In the genomic region with DNA sequence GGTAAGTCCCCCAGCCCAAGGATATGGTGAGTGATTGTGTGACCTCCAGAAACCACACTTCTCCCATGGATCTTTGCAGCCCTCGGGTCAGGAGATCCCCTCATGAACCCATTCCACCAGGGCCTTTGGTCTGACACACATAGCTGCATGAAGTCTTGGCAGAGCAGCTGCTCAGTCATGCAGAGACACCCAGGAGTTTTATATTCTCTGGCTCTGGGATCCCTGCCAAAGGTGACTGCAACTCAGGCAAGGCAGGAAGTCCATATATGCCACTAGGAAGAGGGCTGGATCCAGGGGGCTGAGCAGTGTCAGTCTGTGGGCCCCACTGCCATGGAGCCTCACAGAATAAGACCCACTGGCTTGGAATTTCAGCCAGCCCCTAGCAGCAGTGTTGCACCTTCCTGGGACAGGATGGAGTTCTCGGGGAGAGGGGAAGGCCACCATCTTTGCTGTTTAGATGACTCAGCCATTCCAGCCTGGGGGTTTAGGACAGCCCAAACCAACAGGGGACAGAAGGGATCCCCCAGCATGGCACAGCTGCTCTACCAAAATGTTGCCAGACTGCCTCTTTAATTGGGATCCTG, we compare ENCODE assay signal across 11 cellular contexts.
DNase-seq lines count a peak whose midpoint lies in the region; ATAC-seq and TF ChIP-seq lines count a peak whose summit lies in the region.
"Had no signal": no experiment of that assay in that cellular context is flagged by ENCODE, and none has a peak within 500 bp of the region (broad histone marks: within the 10 kb centered on the region; RNA-seq: fewer than 3 reads in every experiment).

No MANE protein-coding gene starts in this region.

- H3K9me3 ChIP-seq in RWPE2 (ENCODE audit: severe bottlenecking) = peaks cover 2% of the 10 kb centered on the region

- TF ChIP-seq CTCF in RWPE2 (IDR thresholded peaks at IDR 0.05; ENCODE audit: poor library complexity, severe bottlenecking) = no peak

- ATAC-seq in RWPE2 (ENCODE audit: low read depth) (peak; percentile 29; the same call in 1 of the 3 replicates), HG03439 (IDR thresholded peaks at IDR 0.05; ENCODE audit: unreplicated experiment) (no peak)

- DNase-seq in AG20443 (ENCODE audit: low spot score) = peak; percentile 13
- no peak for DNase-seq in RWPE2 (ENCODE audit: low spot score)
- peak; percentile 51 for DNase-seq in iris pigment epithelial cell (ENCODE audit: low read depth)
- DNase-seq in NCI-H82 (lab: John Stamatoyannopoulos, UW) = no peak
- DNase-seq in NCI-H1436 treated with DMSO at 0.1 percent for 48 hours (lab: John Stamatoyannopoulos, UW) = no peak
- no peak for DNase-seq in NCI-H524 (lab: John Stamatoyannopoulos, UW)
- DNase-seq: activated CD4-positive, CD25-positive, alpha-beta regulatory T cell; activated effector memory CD4-positive, alpha-beta T cell treated with anti-CD3 and anti-CD28 coated beads, Interleukin-2, amount 50 U/mL, for 16 hours; effector memory CD4-positive, alpha-beta T cell had no signal

- H3K36me3 ChIP-seq in RWPE2 (ENCODE audit: low read depth) = no peaks in the 10 kb centered on the region

- no peak for TF ChIP-seq RAD21 in Ishikawa (IDR thresholded peaks at IDR 0.05; ENCODE audit: low read depth)

- peak; percentile 67; the same call in 1 of the 2 replicates for TF ChIP-seq EP300 in Ishikawa (IDR thresholded peaks at IDR 0.05; ENCODE audit: borderline replicate concordance)

- H3K4me3 ChIP-seq in RWPE2 (ENCODE audit: severe bottlenecking) = no peak overlapping the region

- H3K27me3 ChIP-seq in RWPE2 (ENCODE audit: insufficient read depth, poor library complexity, severe bottlenecking) = no peaks in the 10 kb centered on the region

- H3K27ac ChIP-seq in RWPE2 (ENCODE audit: poor library complexity, severe bottlenecking) = no peak overlapping the region

- H3K4me1 ChIP-seq in RWPE2 (ENCODE audit: insufficient read depth, poor library complexity, severe bottlenecking) = no peaks in the 10 kb centered on the region

TF ChIP-seq in Ishikawa, 13 proteins besides CTCF, POLR2A, EP300 and RAD21:
- TF ChIP-seq TAF1 (IDR thresholded peaks at IDR 0.05; ENCODE audit: low read depth) = no peak
- TF ChIP-seq TEAD4 (IDR thresholded peaks at IDR 0.05) = peak; percentile 79
- TF ChIP-seq TCF12 (IDR thresholded peaks at IDR 0.05; ENCODE audit: low read depth) = peak; percentile 73
- no peak for TF ChIP-seq FOXM1 (IDR thresholded peaks at IDR 0.05; ENCODE audit: borderline replicate concordance, low read depth)
- TF ChIP-seq NFIC (IDR thresholded peaks at IDR 0.05) = peak; percentile 96
- peak; percentile 27; the same call in 1 of the 2 replicates for TF ChIP-seq CEBPB (IDR thresholded peaks at IDR 0.05)
- TF ChIP-seq, protein P1, sequence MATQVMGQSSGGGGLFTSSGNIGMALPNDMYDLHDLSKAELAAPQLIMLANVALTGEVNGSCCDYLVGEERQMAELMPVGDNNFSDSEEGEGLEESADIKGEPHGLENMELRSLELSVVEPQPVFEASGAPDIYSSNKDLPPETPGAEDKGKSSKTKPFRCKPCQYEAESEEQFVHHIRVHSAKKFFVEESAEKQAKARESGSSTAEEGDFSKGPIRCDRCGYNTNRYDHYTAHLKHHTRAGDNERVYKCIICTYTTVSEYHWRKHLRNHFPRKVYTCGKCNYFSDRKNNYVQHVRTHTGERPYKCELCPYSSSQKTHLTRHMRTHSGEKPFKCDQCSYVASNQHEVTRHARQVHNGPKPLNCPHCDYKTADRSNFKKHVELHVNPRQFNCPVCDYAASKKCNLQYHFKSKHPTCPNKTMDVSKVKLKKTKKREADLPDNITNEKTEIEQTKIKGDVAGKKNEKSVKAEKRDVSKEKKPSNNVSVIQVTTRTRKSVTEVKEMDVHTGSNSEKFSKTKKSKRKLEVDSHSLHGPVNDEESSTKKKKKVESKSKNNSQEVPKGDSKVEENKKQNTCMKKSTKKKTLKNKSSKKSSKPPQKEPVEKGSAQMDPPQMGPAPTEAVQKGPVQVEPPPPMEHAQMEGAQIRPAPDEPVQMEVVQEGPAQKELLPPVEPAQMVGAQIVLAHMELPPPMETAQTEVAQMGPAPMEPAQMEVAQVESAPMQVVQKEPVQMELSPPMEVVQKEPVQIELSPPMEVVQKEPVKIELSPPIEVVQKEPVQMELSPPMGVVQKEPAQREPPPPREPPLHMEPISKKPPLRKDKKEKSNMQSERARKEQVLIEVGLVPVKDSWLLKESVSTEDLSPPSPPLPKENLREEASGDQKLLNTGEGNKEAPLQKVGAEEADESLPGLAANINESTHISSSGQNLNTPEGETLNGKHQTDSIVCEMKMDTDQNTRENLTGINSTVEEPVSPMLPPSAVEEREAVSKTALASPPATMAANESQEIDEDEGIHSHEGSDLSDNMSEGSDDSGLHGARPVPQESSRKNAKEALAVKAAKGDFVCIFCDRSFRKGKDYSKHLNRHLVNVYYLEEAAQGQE (IDR thresholded peaks at IDR 0.05; ENCODE audit: low read depth) = no peak
- no peak for TF ChIP-seq CREB1 (IDR thresholded peaks at IDR 0.05; ENCODE audit: low read depth)
- TF ChIP-seq, protein P2, sequence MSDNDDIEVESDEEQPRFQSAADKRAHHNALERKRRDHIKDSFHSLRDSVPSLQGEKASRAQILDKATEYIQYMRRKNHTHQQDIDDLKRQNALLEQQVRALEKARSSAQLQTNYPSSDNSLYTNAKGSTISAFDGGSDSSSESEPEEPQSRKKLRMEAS (IDR thresholded peaks at IDR 0.05) = peak; percentile 51
- TF ChIP-seq, protein P3, sequence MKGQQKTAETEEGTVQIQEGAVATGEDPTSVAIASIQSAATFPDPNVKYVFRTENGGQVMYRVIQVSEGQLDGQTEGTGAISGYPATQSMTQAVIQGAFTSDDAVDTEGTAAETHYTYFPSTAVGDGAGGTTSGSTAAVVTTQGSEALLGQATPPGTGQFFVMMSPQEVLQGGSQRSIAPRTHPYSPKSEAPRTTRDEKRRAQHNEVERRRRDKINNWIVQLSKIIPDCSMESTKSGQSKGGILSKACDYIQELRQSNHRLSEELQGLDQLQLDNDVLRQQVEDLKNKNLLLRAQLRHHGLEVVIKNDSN (IDR thresholded peaks at IDR 0.05) = no peak
- no peak for TF ChIP-seq EGR1 (IDR thresholded peaks at IDR 0.05)
- no peak; the same call in 1 of the 2 replicates for TF ChIP-seq ZBTB7A (IDR thresholded peaks at IDR 0.05; ENCODE audit: low read depth)
- peak; percentile 66 for TF ChIP-seq YY1 (IDR thresholded peaks at IDR 0.05; ENCODE audit: low read depth)

Comparison
In these comparisons a context has a peak if more than half of its experiments do, and no peak if none do; other contexts are left out.
1. DNase-seq: peak in AG20443 (single experiment) and iris pigment epithelial cell (single experiment); none in RWPE2 (single experiment), NCI-H82 (single experiment), NCI-H1436 treated with DMSO at 0.1 percent for 48 hours (single experiment) and NCI-H524 (0 of 2).